ENCODE assay signal across 19 cellular contexts in the genomic region with DNA sequence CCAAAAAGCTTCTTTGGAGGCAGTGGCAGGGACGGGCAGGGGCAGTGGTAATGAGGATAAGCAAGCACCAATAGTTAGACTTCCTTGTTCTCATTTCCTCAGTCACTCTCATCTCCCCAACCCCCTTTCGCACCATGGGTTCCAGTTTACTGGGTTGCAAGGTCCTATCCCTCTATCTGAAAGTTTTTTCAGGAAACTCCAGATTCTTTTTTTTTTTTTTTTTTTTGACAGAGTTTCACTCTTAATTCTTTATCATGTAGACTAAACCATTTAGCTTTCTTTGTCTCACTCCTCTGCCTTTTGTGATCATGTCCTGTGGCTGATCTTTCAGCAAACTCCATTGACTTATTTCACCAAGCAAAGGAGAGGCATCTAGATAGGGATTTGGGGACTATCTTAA.
"Had no signal": no experiment of that assay in that cellular context is flagged by ENCODE, and none has a peak within 500 bp of the region (broad histone marks: within the 10 kb centered on the region; RNA-seq: fewer than 3 reads in every experiment).

No MANE protein-coding gene starts in this region.

- H3K27ac ChIP-seq: esophagus squamous epithelium, gastroesophageal sphincter, left ventricle myocardium inferior, lower lobe of right lung had no signal

- H3K4me3 ChIP-seq: esophagus squamous epithelium, gastroesophageal sphincter, left ventricle myocardium inferior, lower lobe of right lung had no signal

- H3K4me1 Mint-ChIP-seq: memory B cell, mesothelial cell of epicardium, natural killer cell, neural crest cell had no signal

- DNase-seq: effector memory CD8-positive, alpha-beta T cell; esophagus squamous epithelium; foreskin fibroblast; glutamatergic neuron; kidney; left cardiac atrium; left ventricle myocardium inferior; lower lobe of right lung; natural killer cell; right cardiac atrium; stimulated activated CD4-positive, alpha-beta T cell treated with anti-CD3 and anti-CD28 coated beads, Interleukin-12 subunit alpha, Interleukin-12 subunit beta, amount 100 ng/mL, for 4 hours; stimulated activated CD4-positive, alpha-beta T cell treated with anti-CD3 and anti-CD28 coated beads, Interleukin-2, amount 100 ng/mL, for 48 hours; stimulated activated naive CD4-positive, alpha-beta T cell treated with Interleukin-2 at 50 U/mL for 16 hours; trophoblast cell had no signal

- H3K4me1 ChIP-seq: esophagus squamous epithelium, gastroesophageal sphincter, left ventricle myocardium inferior, lower lobe of right lung had no signal

- H3K27me3 ChIP-seq: esophagus squamous epithelium, gastroesophageal sphincter had no signal

- ATAC-seq: effector memory CD8-positive, alpha-beta T cell; gastroesophageal sphincter; left cardiac atrium; lower lobe of right lung; natural killer cell; right cardiac atrium had no signal

- H3K36me3 ChIP-seq: esophagus squamous epithelium, lower lobe of right lung had no signal

- H3K27ac Mint-ChIP-seq: dendritic cell treated with granulocyte-macrophage colony-stimulating factor and Interleukin-4, amounts not matched to agents 40 ng/mL and 50 ng/mL, for 4 days; effector memory CD8-positive, alpha-beta T cell; memory B cell; mesothelial cell of epicardium; natural killer cell had no signal

- H3K4me3 Mint-ChIP-seq: dendritic cell treated with granulocyte-macrophage colony-stimulating factor and Interleukin-4, amounts not matched to agents 40 ng/mL and 50 ng/mL, for 4 days; effector memory CD8-positive, alpha-beta T cell; memory B cell; mesothelial cell of epicardium; natural killer cell; neural crest cell had no signal

- H3K27me3 Mint-ChIP-seq: dendritic cell treated with granulocyte-macrophage colony-stimulating factor and Interleukin-4, amounts not matched to agents 40 ng/mL and 50 ng/mL, for 4 days; effector memory CD8-positive, alpha-beta T cell; memory B cell had no signal
